20 cellular contexts compared by ENCODE assay signal in genomic region chr4:182177166-182177565, GRCh38.
DNase-seq lines count a peak whose midpoint lies in the region; ATAC-seq and TF ChIP-seq lines count a peak whose summit lies in the region.
"Had no signal": no experiment of that assay in that cellular context is flagged by ENCODE, and none has a peak within 500 bp of the region (broad histone marks: within the 10 kb centered on the region; RNA-seq: fewer than 3 reads in every experiment).

No MANE protein-coding gene starts in this region.

- H3K4me2 ChIP-seq in IMR-90 (ENCODE audit: low read depth, low read length): no peak overlapping the region
- H3K4me2 ChIP-seq in neural progenitor cell: no peak overlapping the region
- H3K4me2 ChIP-seq: SK-N-SH had no signal

- BruUV-seq in IMR-90 (replicated peaks; lab: Mats Ljungman, UMichigan): no TSS peak

- H3K18ac ChIP-seq in IMR-90 (ENCODE audit: low read depth, low read length): no peak overlapping the region

- peak overlapping the region; percentile 4; the same call in 1 of the 2 replicates for H2AK5ac ChIP-seq in IMR-90 (ENCODE audit: low read depth, low read length)

- H3K79me1 ChIP-seq in IMR-90 (ENCODE audit: low read depth in 1 of 2, low read length in 2 of 2): peaks cover 3 to 4% of the 10 kb centered on the region in 2 experiments; a peak in 1 of 4 replicates

- H3K36me3 Mint-ChIP-seq in neural progenitor cell: peaks cover 14% of the 10 kb centered on the region
- H3K36me3 Mint-ChIP-seq: CD4-positive, CD25-positive, alpha-beta regulatory T cell had no signal

- H3K4me1 ChIP-seq in IMR-90 (ENCODE audit: control insufficient read depth, insufficient read depth, low read length) (peaks cover 2% of the 10 kb centered on the region; the same call in 1 of the 2 replicates), neural progenitor cell (peaks cover 50% of the 10 kb centered on the region)

- CTCF ChIA-PET in IMR-90 (lab: Yijun Ruan, JAX): no interaction called here

- H3K79me2 ChIP-seq in neural progenitor cell (ENCODE audit: low read depth): peaks cover 57% of the 10 kb centered on the region

- no peak overlapping the region for H2BK120ac ChIP-seq in IMR-90 (ENCODE audit: low read depth, low read length)

- H3K9me3 Mint-ChIP-seq in neural progenitor cell: peaks cover 9% of the 10 kb centered on the region

- H3K9ac ChIP-seq in IMR-90 (ENCODE audit: low read depth, low read length) (no peak overlapping the region), neural progenitor cell (no peak overlapping the region)
- H3K9ac ChIP-seq: GM23248, SK-N-SH had no signal

- DNase-seq in Caki2 (ENCODE audit: low read depth) (peak; percentile 51), IMR-90 (no peak), amniotic epithelial cell (ENCODE audit: low read depth) (peak; percentile 24), neural progenitor cell (ENCODE audit: low spot score) (no peak), Kasumi-1 (lab: John Stamatoyannopoulos, UW) (no peak), amygdala (lab: John Stamatoyannopoulos, UW) (no peak)
- DNase-seq: BE2C; Caco-2; CD4-positive, CD25-positive, alpha-beta regulatory T cell; GM23248; MG63; NCI-H1048; NCI-H146; NCI-H2029 treated with DMSO at 0.1 percent for 48 hours; NCI-H2171; NCI-H446; RPMI8226; SHP77 treated with DMSO at 0.1 percent for 48 hours; SK-N-SH had no signal

- no peak overlapping the region for H3K4me3 Mint-ChIP-seq in neural progenitor cell
- H3K4me3 Mint-ChIP-seq: CD4-positive, CD25-positive, alpha-beta regulatory T cell had no signal

- H4K91ac ChIP-seq in IMR-90 (ENCODE audit: insufficient read depth, low read depth, low read length): no peak overlapping the region

- no peaks in the 10 kb centered on the region for H3K9me1 ChIP-seq in IMR-90 (ENCODE audit: insufficient read depth, low read length)

- no peak overlapping the region for H2BK15ac ChIP-seq in IMR-90 (ENCODE audit: low read depth, low read length)

- TF ChIP-seq CTCF in IMR-90 (conservative IDR thresholded peaks at IDR 0.05; ENCODE audit: low read depth, low read length) (no peak), neural progenitor cell (IDR thresholded peaks at IDR 0.05) (no peak)

- in situ Hi-C loops in Caki2 (cut with HindIII; ENCODE audit: low pct_unique_long_range_greater_than_20kb, low sequenced_read_pairs): no loop called here
- in situ Hi-C loops in IMR-90 (cut with MboI; ENCODE audit: low sequenced_read_pairs): no loop called here

- H3K23ac ChIP-seq in IMR-90 (ENCODE audit: low read depth, low read length): no peak overlapping the region

- dilution Hi-C loops in IMR-90 (cut with HindIII; ENCODE audit: low sequenced_read_pairs, unreplicated experiment): no loop called here

- 100% methylated on average over 4 of the region's 6 CpGs; no CpG with 5 or more reads in 1 of the 2 experiments for WGBS in IMR-90 (ENCODE audit: extremely low coverage in 2 of 2, insufficient read length in 1 of 2), 2 experiments

- H2BK5ac ChIP-seq in IMR-90 (ENCODE audit: low read depth, low read length, poor library complexity, severe bottlenecking): no peak overlapping the region

- H3K4me3 ChIP-seq in IMR-90 (ENCODE audit: insufficient read depth, low read depth, low read length) (no peak overlapping the region), neural progenitor cell (no peak overlapping the region)
- H3K4me3 ChIP-seq: GM23248, MG63 had no signal

- no peaks in the 10 kb centered on the region for H3K27me3 Mint-ChIP-seq in neural progenitor cell (ENCODE audit: insufficient read depth, low read depth)
- H3K27me3 Mint-ChIP-seq: CD4-positive, CD25-positive, alpha-beta regulatory T cell had no signal

- peaks cover 61% of the 10 kb centered on the region for H3K4me1 Mint-ChIP-seq in neural progenitor cell
- H3K4me1 Mint-ChIP-seq: CD4-positive, CD25-positive, alpha-beta regulatory T cell had no signal

- TF ChIP-seq RAD21 in IMR-90 (IDR thresholded peaks at IDR 0.05; ENCODE audit: low read length): no peak

- no peaks in the 10 kb centered on the region for H4K20me1 ChIP-seq in IMR-90 (ENCODE audit: insufficient read depth, low read length)
- no peaks in the 10 kb centered on the region for H4K20me1 ChIP-seq in neural progenitor cell (ENCODE audit: low read depth)

- no peaks in the 10 kb centered on the region for H3K9me3 ChIP-seq in IMR-90 (ENCODE audit: control insufficient read depth, insufficient read depth, low read length)
- no peaks in the 10 kb centered on the region for H3K9me3 ChIP-seq in neural progenitor cell (ENCODE audit: low read depth)
- H3K9me3 ChIP-seq: BE2C, Caco-2, MG63, SK-N-SH had no signal

- H2AFZ ChIP-seq in IMR-90 (replicated peaks; ENCODE audit: low read length, poor library complexity): no peak overlapping the region
- no peak overlapping the region for H2AFZ ChIP-seq in neural progenitor cell (replicated peaks)
- H2AFZ ChIP-seq: GM23248 had no signal

- H2BK20ac ChIP-seq in IMR-90 (ENCODE audit: low read depth, low read length): no peak overlapping the region

- no peak overlapping the region for H4K5ac ChIP-seq in IMR-90 (ENCODE audit: low read depth, low read length)

- no peaks in the 10 kb centered on the region for H3K36me3 ChIP-seq in IMR-90 (ENCODE audit: control insufficient read depth, insufficient read depth, low read length)
- H3K36me3 ChIP-seq in neural progenitor cell: no peaks in the 10 kb centered on the region
- H3K36me3 ChIP-seq: BE2C, MG63 had no signal

- no peak overlapping the region for H3K56ac ChIP-seq in IMR-90 (ENCODE audit: extremely low read depth, insufficient read depth, low read length)

- no peak overlapping the region for H3K4ac ChIP-seq in IMR-90 (ENCODE audit: low read depth, low read length)

- intact Hi-C loops in IMR-90 (cut with micrococcal nuclease): no loop called here

- no peak overlapping the region for H4K8ac ChIP-seq in IMR-90 (ENCODE audit: low read depth in 2 of 2, low read length in 2 of 2)

- peak overlapping the region; percentile 80 for H3K27ac Mint-ChIP-seq in neural progenitor cell
- H3K27ac Mint-ChIP-seq: CD4-positive, CD25-positive, alpha-beta regulatory T cell had no signal

- H3F3A ChIP-seq in neural progenitor cell (ENCODE audit: low read depth): peaks cover 35% of the 10 kb centered on the region

- H3K27ac ChIP-seq in IMR-90 (ENCODE audit: insufficient read depth, low read length): no peak overlapping the region
- no peak overlapping the region for H3K27ac ChIP-seq in neural progenitor cell
- H3K27ac ChIP-seq: GM23248 had no signal

- no peak for ATAC-seq in IMR-90 (ENCODE audit: low read depth)
- no peak for ATAC-seq in GM18861 (IDR thresholded peaks at IDR 0.05; ENCODE audit: unreplicated experiment)

- POLR2A ChIA-PET in IMR-90 (lab: Charles Lee; ENCODE audit: unreplicated experiment): no interaction called here

- H3K27me3 ChIP-seq in IMR-90 (ENCODE audit: control insufficient read depth, insufficient read depth, low read length): no peaks in the 10 kb centered on the region
- H3K27me3 ChIP-seq in neural progenitor cell: no peaks in the 10 kb centered on the region
- H3K27me3 ChIP-seq: BE2C, MG63 had no signal

- TF ChIP-seq POLR2A in IMR-90 (IDR thresholded peaks at IDR 0.05; ENCODE audit: low read depth, low read length): no peak

- H2AK9ac ChIP-seq in IMR-90 (replicated peaks; ENCODE audit: low read depth, low read length, poor library complexity): no peak overlapping the region

- no peak overlapping the region for H3K14ac ChIP-seq in IMR-90 (replicated peaks; ENCODE audit: low read depth, low read length)

TF ChIP-seq in IMR-90, 13 proteins besides CTCF, POLR2A, EP300 and RAD21:
- TF ChIP-seq NFE2L2 (IDR thresholded peaks at IDR 0.05; ENCODE audit: low read depth, low read length) (no peak), ELK1 (IDR thresholded peaks at IDR 0.05; ENCODE audit: borderline replicate concordance, low read depth, low read length) (no peak), USF2 (IDR thresholded peaks at IDR 0.05; ENCODE audit: low read depth, low read length) (no peak), FOS (IDR thresholded peaks at IDR 0.05; ENCODE audit: low read depth, low read length) (no peak), CEBPB (IDR thresholded peaks at IDR 0.05; ENCODE audit: low read depth, low read length) (no peak), MAZ (IDR thresholded peaks at IDR 0.05; ENCODE audit: borderline replicate concordance, low read depth, low read length) (no peak)

Comparison
In these comparisons a context has a peak if more than half of its experiments do, and no peak if none do; other contexts are left out.
1. DNase-seq: peak in Caki2 (single experiment) and amniotic epithelial cell (single experiment); none in IMR-90 (single experiment), neural progenitor cell (single experiment), Kasumi-1 (0 of 2) and amygdala (0 of 56).